Comparison of ENCODE assay signal across 27 cellular contexts in genomic region chr10:116730464-116731260, GRCh38.
"Had no signal": no experiment of that assay in that cellular context is flagged by ENCODE, and none has a peak within 500 bp of the region (broad histone marks: within the 10 kb centered on the region; RNA-seq: fewer than 3 reads in every experiment).

No MANE protein-coding gene starts in this region.

- H3K27me3 ChIP-seq: left lung, neural progenitor cell, tibial nerve, upper lobe of left lung, vagina had no signal

- ATAC-seq: left colon; left lung; mucosa of descending colon; naive thymus-derived CD4-positive, alpha-beta T cell; right cardiac atrium; sciatic nerve; stimulated activated effector memory CD8-positive, alpha-beta T cell treated with anti-CD3 and anti-CD28 coated beads, Interleukin-12 subunit alpha, Interleukin-12 subunit beta, amount 100 ng/mL, for 72 hours; stimulated activated naive CD8-positive, alpha-beta T cell treated with anti-CD3 and anti-CD28 coated beads, Interleukin-15, amount 100 ng/mL, for 72 hours had no signal

- H3K4me3 ChIP-seq: left lung, lower lobe of right lung, mucosa of descending colon, neural progenitor cell, spleen, tibial nerve, upper lobe of left lung, vagina had no signal

- H3K36me3 ChIP-seq: left lung, lower lobe of right lung, neural progenitor cell, neutrophil, spleen, upper lobe of left lung, vagina had no signal

- FAIRE-seq: kidney, small intestine had no signal

- H3K9me3 ChIP-seq: left lung, lower lobe of right lung, mucosa of descending colon, neutrophil, spleen, tibial nerve, upper lobe of left lung, vagina had no signal

- DNase-seq: hippocampal formation; kidney; left colon; left lung; lower lobe of right lung; mammary epithelial cell; mesendoderm; midbrain; mucosa of descending colon; naive thymus-derived CD4-positive, alpha-beta T cell; nephron progenitor cell; occipital lobe; right cardiac atrium; small intestine; spleen; stimulated activated CD4-positive, alpha-beta T cell treated with anti-CD3 and anti-CD28 coated beads, Interleukin-4, amount 100 ng/mL, for 24 hours; stimulated activated naive CD4-positive, alpha-beta T cell treated with Interleukin-2 at 50 U/mL for 16 hours; stimulated activated naive CD8-positive, alpha-beta T cell treated with anti-CD3 and anti-CD28 coated beads, Interleukin-15, amount 100 ng/mL, for 72 hours; substantia nigra; upper lobe of left lung had no signal

- H3K4me2 ChIP-seq: neural progenitor cell had no signal

- H3K4me1 ChIP-seq: lower lobe of right lung, neural progenitor cell, parathyroid adenoma, spleen, upper lobe of left lung had no signal

- H3K9ac ChIP-seq: neural progenitor cell, parathyroid adenoma had no signal

- H2AFZ ChIP-seq: neural progenitor cell, parathyroid adenoma had no signal

- H3K27ac ChIP-seq: left lung, lower lobe of right lung, neural progenitor cell, neutrophil, parathyroid adenoma, spleen, upper lobe of left lung, vagina had no signal
